Comparison of ENCODE assay signal across 8 cellular contexts in the genomic region with DNA sequence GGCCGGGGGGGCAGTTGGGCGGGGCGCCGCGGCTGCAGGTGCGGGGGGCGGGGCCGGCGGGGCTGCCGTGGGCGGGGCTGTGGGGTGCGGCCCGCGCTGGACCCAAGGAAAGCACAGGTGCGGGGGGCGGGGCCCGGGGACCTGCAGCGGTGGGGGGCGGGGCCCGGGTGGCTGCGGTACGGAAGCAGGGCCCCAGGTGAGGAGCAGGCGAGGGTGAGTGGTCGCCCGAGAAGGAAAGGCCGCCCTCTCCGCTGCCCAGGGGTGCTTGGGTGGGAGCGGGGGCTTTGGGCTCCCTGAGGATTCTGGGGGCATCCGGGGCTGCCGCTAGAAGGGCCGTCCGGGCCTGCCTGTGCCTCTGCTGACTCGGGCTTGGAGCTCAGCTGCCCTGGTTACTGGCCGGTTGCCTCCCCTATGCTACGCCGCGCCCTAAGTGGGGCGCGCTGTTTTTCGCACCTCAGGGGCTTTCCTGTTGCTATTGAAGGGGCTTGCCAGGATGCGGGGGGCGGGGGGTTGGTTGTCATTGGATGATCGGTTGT. TPM values are rescaled to one million over a fixed set of nuclear protein-coding genes. Genes with fewer than 3 reads are reported as not detected.
DNase-seq lines count a peak whose midpoint lies in the region; ATAC-seq, FAIRE-seq and TF ChIP-seq lines count a peak whose summit lies in the region.

No MANE protein-coding gene starts in this region.

- no peak overlapping the region for H2AFZ ChIP-seq in SK-N-SH (ENCODE audit: low read depth)

- H3K27me3 ChIP-seq in SK-N-SH (ENCODE audit: insufficient read depth) (no peaks in the 10 kb centered on the region; the same call in 1 of the 2 replicates), right cardiac atrium (ENCODE audit: control insufficient read depth, insufficient read depth) (no peaks in the 10 kb centered on the region), small intestine (ENCODE audit: control insufficient read depth in 2 of 2, insufficient read depth in 2 of 2, low read length in 2 of 2) (no peaks in the 10 kb centered on the region)

- FAIRE-seq in small intestine (lab: Jason Lieb, UNC): no peak

- peaks cover 5% of the 10 kb centered on the region for H3K4me1 Mint-ChIP-seq in activated naive CD4-positive, alpha-beta T cell treated with anti-CD3 and anti-CD28 coated beads, Interleukin-2, amount 50 U/mL, for 24 hours

- peak overlapping the region; percentile 80 for H3K4me3 Mint-ChIP-seq in activated naive CD4-positive, alpha-beta T cell treated with anti-CD3 and anti-CD28 coated beads, Interleukin-2, amount 50 U/mL, for 24 hours

- no peak for TF ChIP-seq RAD21 in SK-N-SH (IDR thresholded peaks at IDR 0.05; ENCODE audit: low read length)

- no peaks in the 10 kb centered on the region; the same call in 1 of the 2 replicates for H3K9me2 ChIP-seq in SK-N-SH

- no peaks in the 10 kb centered on the region for H3K36me3 ChIP-seq in SK-N-SH (replicated peaks in 1 of 2; ENCODE audit: control insufficient read depth in 1 of 2, insufficient read depth in 2 of 2, low read length in 1 of 2)
- no peaks in the 10 kb centered on the region for H3K36me3 ChIP-seq in small intestine (ENCODE audit: control insufficient read depth in 2 of 2, insufficient read depth in 2 of 2, low read length in 2 of 2)

- no peak for ATAC-seq in SK-N-SH treated with all-trans-retinoic acid at 6 μM for 48 hours
- peak; percentile 3 to 9 for ATAC-seq in right cardiac atrium
- no peak for ATAC-seq in HG03342 (IDR thresholded peaks at IDR 0.05; ENCODE audit: unreplicated experiment)

- DNase-seq in SK-N-SH: no peak
- DNase-seq in NCI-H2171 treated with DMSO at 0.1 percent for 48 hours (lab: John Stamatoyannopoulos, UW): peak; percentile 82
- peak; percentile 33 to 71 (median 69) for DNase-seq in right cardiac atrium
- peak; percentile 88 for DNase-seq in small intestine
- DNase-seq in NCI-H1694 (lab: John Stamatoyannopoulos, UW): no peak

- TF ChIP-seq CTCF in SK-N-SH (IDR thresholded peaks at IDR 0.05): no peak

- H3K9ac ChIP-seq in SK-N-SH: no peak overlapping the region

- H3K36me3 Mint-ChIP-seq in activated naive CD4-positive, alpha-beta T cell treated with anti-CD3 and anti-CD28 coated beads, Interleukin-2, amount 50 U/mL, for 24 hours: no peaks in the 10 kb centered on the region

- POLR2A ChIA-PET in SK-N-SH (lab: Yijun Ruan, JAX): interaction anchor here (0.6 kb wide), 1 partner anchor 10 kb away, joined by 4 read pairs; no protein-coding TSS in a partner anchor

- 25% methylated on average over 3 of the region's 43 CpGs for WGBS in SK-N-SH (ENCODE audit: low lambda C conversion rate)
- 5% methylated on average over 40 of the region's 43 CpGs for WGBS in right cardiac atrium
- 1 to 6% (median 4%) methylated on average over 19 to 43 of the region's 43 CpGs for WGBS in small intestine, 3 donors

- CTCF ChIA-PET in SK-N-SH (lab: Yijun Ruan, JAX): no interaction called here

- H3K4me1 ChIP-seq in SK-N-SH (ENCODE audit: control insufficient read depth in 1 of 2, insufficient read depth in 2 of 2, low read depth in 1 of 2, low read length in 1 of 2) (peaks cover 0 to 9% of the 10 kb centered on the region in 2 experiments; a peak in 1 of 4 replicates), right cardiac atrium (ENCODE audit: control insufficient read depth, insufficient read depth, low read length) (peaks cover 3% of the 10 kb centered on the region), small intestine (ENCODE audit: control insufficient read depth in 2 of 2, insufficient read depth in 1 of 2, low read depth in 1 of 2, low read length in 1 of 2) (peaks cover 0 to 6% of the 10 kb centered on the region in 2 donors)

- intact Hi-C loops in right cardiac atrium (cut with DNase I): no loop called here

- TF ChIP-seq EP300 in SK-N-SH (IDR thresholded peaks at IDR 0.05; ENCODE audit: borderline replicate concordance in 1 of 2, low read depth in 1 of 2, low read length in 1 of 2): no peak

- no peaks in the 10 kb centered on the region for H4K20me1 ChIP-seq in SK-N-SH (ENCODE audit: insufficient read depth)

- H3K4me3 ChIP-seq in SK-N-SH (ENCODE audit: low read depth in 2 of 2, low read length in 1 of 2) (peak overlapping the region; percentile 50 to 59), right cardiac atrium (ENCODE audit: low read length) (peak overlapping the region; percentile 89), small intestine (ENCODE audit: low read depth in 1 of 2, low read length in 2 of 2) (peak overlapping the region; percentile 55 to 84)

- H3K4me2 ChIP-seq in SK-N-SH: peak overlapping the region; percentile 61

- H3K27me3 Mint-ChIP-seq in activated naive CD4-positive, alpha-beta T cell treated with anti-CD3 and anti-CD28 coated beads, Interleukin-2, amount 50 U/mL, for 24 hours: no peaks in the 10 kb centered on the region

- no peaks in the 10 kb centered on the region for H3K9me3 ChIP-seq in SK-N-SH
- no peaks in the 10 kb centered on the region for H3K9me3 ChIP-seq in right cardiac atrium (ENCODE audit: control insufficient read depth, low read length)
- H3K9me3 ChIP-seq in small intestine (ENCODE audit: control insufficient read depth, low read depth): no peaks in the 10 kb centered on the region

- H3K27ac ChIP-seq in SK-N-SH (ENCODE audit: low read depth in 2 of 2, low read length in 1 of 2) (no peak overlapping the region), right cardiac atrium (ENCODE audit: low read length) (no peak overlapping the region), small intestine (ENCODE audit: low read depth in 1 of 2, low read length in 1 of 2) (peak overlapping the region; percentile 73 to 87)

- no peaks in the 10 kb centered on the region for H3K79me2 ChIP-seq in SK-N-SH (ENCODE audit: insufficient read depth)

- no peaks in the 10 kb centered on the region for H3K9me3 Mint-ChIP-seq in activated naive CD4-positive, alpha-beta T cell treated with anti-CD3 and anti-CD28 coated beads, Interleukin-2, amount 50 U/mL, for 24 hours

- peaks cover 3% of the 10 kb centered on the region for H3F3A ChIP-seq in SK-N-SH (replicated peaks; ENCODE audit: insufficient read depth)

- no peak overlapping the region for H3K27ac Mint-ChIP-seq in activated naive CD4-positive, alpha-beta T cell treated with anti-CD3 and anti-CD28 coated beads, Interleukin-2, amount 50 U/mL, for 24 hours

TF ChIP-seq in SK-N-SH, 30 proteins besides CTCF, POLR2A, EP300 and RAD21 (continues in another document):
- TF ChIP-seq POLR2AphosphoS5 (IDR thresholded peaks at IDR 0.05; ENCODE audit: low read depth, low read length): no peak
- TF ChIP-seq SMC3 (IDR thresholded peaks at IDR 0.05; ENCODE audit: low read depth, low read length): no peak

TF ChIP-seq in SK-N-SH treated with all-trans-retinoic acid at 6 μM for 48 hours, 23 proteins besides CTCF, POLR2A, EP300 and RAD21:
- TF ChIP-seq BACH2 (CRISPR knock-in tag; IDR thresholded peaks at IDR 0.05; ENCODE audit: borderline replicate concordance) (no peak), ZFP30 (CRISPR knock-in tag; IDR thresholded peaks at IDR 0.05) (no peak), TCF4 (CRISPR knock-in tag; IDR thresholded peaks at IDR 0.05; ENCODE audit: borderline replicate concordance) (no peak), RARB (CRISPR knock-in tag; IDR thresholded peaks at IDR 0.05) (no peak), ISL1 (CRISPR knock-in tag; IDR thresholded peaks at IDR 0.05) (no peak), PPARA (CRISPR knock-in tag; IDR thresholded peaks at IDR 0.05; ENCODE audit: borderline replicate concordance) (no peak), OSR1 (CRISPR knock-in tag; IDR thresholded peaks at IDR 0.05) (no peak)

RNA-seq across cellular contexts. Expression of gene RALGPS1, which starts 0.8 kb away (rescaled TPM):
- 3.9 and 4.1 TPM in 2 replicates for polyA plus RNA-seq in SK-N-SH (2012; rRNA removed)
- polyA plus RNA-seq in SK-N-SH (2012; cell fraction: cytosol; rRNA removed): 2.4 and 2.9 TPM in 2 replicates
- polyA plus RNA-seq in SK-N-SH (2012; cell fraction: nucleus; rRNA removed): 10.2 and 13.1 TPM in 2 replicates
- 10 to 100 TPM; 11.9 to 19.5 (median 17.5) TPM for total RNA-seq in right cardiac atrium
- polyA plus RNA-seq in right cardiac atrium: 10.8 TPM
- polyA plus RNA-seq in small intestine: 10 to 100 TPM; 16.6 to 27.7 (median 25.9) TPM

RNA-seq across cellular contexts. Expression of gene ZBTB34, which starts 54.9 kb away (rescaled TPM):
- polyA plus RNA-seq in SK-N-SH (2012; rRNA removed) (2.9 and 4.1 TPM in 2 replicates), right cardiac atrium (2.4 TPM), small intestine (1 to 10 TPM; 1.1 to 2.3 (median 2.0) TPM)
- polyA plus RNA-seq in SK-N-SH (2012; cell fraction: cytosol; rRNA removed): 3.2 and 3.7 TPM in 2 replicates
- 3.8 and 4.9 TPM in 2 replicates for polyA plus RNA-seq in SK-N-SH (2012; cell fraction: nucleus; rRNA removed)
- 1 to 10 TPM; 5.2 to 6.0 (median 5.4) TPM for total RNA-seq in right cardiac atrium

Comparison
In these comparisons a context has a peak if more than half of its experiments do, and no peak if none do; other contexts are left out.
1. DNase-seq: peak in NCI-H2171 treated with DMSO at 0.1 percent for 48 hours (single experiment), right cardiac atrium (3 of 3) and small intestine (single experiment); none in SK-N-SH (single experiment) and NCI-H1694 (single experiment).
2. H3K27ac ChIP-seq: peak in small intestine (2 of 2); none in SK-N-SH (0 of 2) and right cardiac atrium (single experiment).
3. ATAC-seq: peak in right cardiac atrium (2 of 2); none in SK-N-SH treated with all-trans-retinoic acid at 6 μM for 48 hours (single experiment) and HG03342 (single experiment).
4. Peak in every context shown above with its lines, with median percentiles within 50 percentile points of each other: H3K4me3 ChIP-seq.